In the genomic region with DNA sequence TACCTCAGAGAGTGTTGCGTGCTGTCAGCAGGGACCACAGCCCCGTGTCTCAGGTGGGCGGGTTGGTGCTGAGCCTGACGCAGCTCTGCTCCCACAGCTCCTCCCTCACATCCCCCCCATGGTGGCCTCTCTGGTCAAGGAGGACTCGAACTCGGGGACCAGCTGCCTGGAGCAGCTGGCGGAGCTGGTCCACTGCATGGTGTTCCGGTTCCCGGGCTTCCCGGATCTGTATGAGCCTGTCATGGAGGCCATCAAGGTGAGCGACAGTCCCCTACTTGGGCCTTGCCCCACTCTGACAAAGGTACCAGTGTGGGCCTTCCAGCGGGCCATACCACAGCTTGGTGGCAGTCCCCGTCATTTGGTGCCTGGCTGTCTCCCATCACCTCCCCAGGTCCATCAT, we compare ENCODE assay signal across 18 cellular contexts. TPM values are rescaled to one million over a fixed set of nuclear protein-coding genes. Genes with fewer than 3 reads are reported as not detected.
DNase-seq lines count a peak whose midpoint lies in the region; ATAC-seq and TF ChIP-seq lines count a peak whose summit lies in the region.
"Had no signal": no experiment of that assay in that cellular context is flagged by ENCODE, and none has a peak within 500 bp of the region (broad histone marks: within the 10 kb centered on the region; RNA-seq: fewer than 3 reads in every experiment).

No MANE protein-coding gene starts in this region.

- H3K9me3 ChIP-seq in DND-41 (ENCODE audit: insufficient read depth, low read length, severe bottlenecking) (no peaks in the 10 kb centered on the region), spleen (no peaks in the 10 kb centered on the region)
- H3K9me3 ChIP-seq: Peyer's patch had no signal

- H3K4me2 ChIP-seq in DND-41 (ENCODE audit: insufficient read depth, low read length), result no peak overlapping the region

- H3K4me1 ChIP-seq in DND-41 (ENCODE audit: insufficient read depth, low read length) (peaks cover 44% of the 10 kb centered on the region), spleen (peaks cover 0 to 28% (median 14%) of the 10 kb centered on the region in 6 donors)

- no peak for TF ChIP-seq POLR2A in spleen (IDR thresholded peaks at IDR 0.05)

- intact Hi-C loops in spleen (cut with DNase I; ENCODE audit: low total_unique reads), result no loop called here

- H3K79me2 ChIP-seq in DND-41 (ENCODE audit: insufficient read depth, low read length), result peaks cover 5% of the 10 kb centered on the region; the same call in 1 of the 2 replicates

- ATAC-seq in DND-41 (ENCODE audit: insufficient read depth, low read depth), result no peak
- ATAC-seq in effector memory CD8-positive, alpha-beta T cell (replicated peaks), result no peak
- no peak for ATAC-seq in GM18868 (IDR thresholded peaks at IDR 0.05; ENCODE audit: unreplicated experiment)
- ATAC-seq in GM18517 (IDR thresholded peaks at IDR 0.05; ENCODE audit: unreplicated experiment), result no peak
- ATAC-seq: K562 had no signal

- no peaks in the 10 kb centered on the region for H4K20me1 ChIP-seq in DND-41 (ENCODE audit: insufficient read depth, low read length)

- TF ChIP-seq CTCF in DND-41 (IDR thresholded peaks at IDR 0.05; ENCODE audit: borderline replicate concordance, extremely low read depth, low read length, poor library complexity, severe bottlenecking), result no peak
- TF ChIP-seq CTCF in spleen (IDR thresholded peaks at IDR 0.05 in 8 of 11, conservative IDR thresholded peaks at IDR 0.05 in 3 of 11), result no peak

- WGBS in spleen, 5 donors, result 90 to 98% (median 97%) methylated on average over 2 to 13 of the region's 13 CpGs

- no peaks in the 10 kb centered on the region for H3K27me3 Mint-ChIP-seq in activated T-cell treated with anti-CD3 and anti-CD28 coated beads, Interleukin-2, amount 50 U/mL, for 24 hours
- no peaks in the 10 kb centered on the region for H3K27me3 Mint-ChIP-seq in effector memory CD8-positive, alpha-beta T cell

- DNase-seq in activated T-cell treated with anti-CD3 and anti-CD28 coated beads, Interleukin-2, amount 50 U/mL, for 24 hours, result no peak
- no peak for DNase-seq in activated T-cell treated with anti-CD3 and anti-CD28 coated beads, Interleukin-2, amount 50 U/mL, for 1 hour
- DNase-seq in DND-41, result no peak
- DNase-seq in effector memory CD8-positive, alpha-beta T cell, result no peak
- DNase-seq in spleen, result peak; percentile 73
- no peak for DNase-seq in activated naive CD4-positive, alpha-beta T cell treated with Interleukin-2 at 50 U/mL for 16 hours
- DNase-seq: DMS79 treated with DMSO at 0.1 percent for 48 hours, GF-D8, HFFc6, NCI-H1048, NCI-H146, NCI-H2081 treated with DMSO at 0.1 percent for 48 hours, NCI-H524 had no signal

- H3K27me3 ChIP-seq in DND-41 (ENCODE audit: insufficient read depth, low read length, poor library complexity) (no peaks in the 10 kb centered on the region), spleen (replicated peaks in 1 of 7) (no peaks in the 10 kb centered on the region)
- H3K27me3 ChIP-seq: Peyer's patch had no signal

- H3K36me3 ChIP-seq in DND-41 (ENCODE audit: insufficient read depth, low read length) (peaks cover 45% of the 10 kb centered on the region), spleen (peaks cover 0 to 58% (median 9%) of the 10 kb centered on the region in 6 donors)

- H3K9ac ChIP-seq in DND-41 (ENCODE audit: low read depth, low read length), result no peak overlapping the region

- H3K27ac ChIP-seq in DND-41 (ENCODE audit: low read length) (peak overlapping the region; percentile 94; the same call in 1 of the 2 replicates), spleen (no peak overlapping the region)
- H3K27ac ChIP-seq: Peyer's patch had no signal

- peak overlapping the region; percentile 0 for H3K27ac Mint-ChIP-seq in activated T-cell treated with anti-CD3 and anti-CD28 coated beads, Interleukin-2, amount 50 U/mL, for 24 hours
- H3K27ac Mint-ChIP-seq in effector memory CD8-positive, alpha-beta T cell, result peak overlapping the region; percentile 93 to 95
- H3K27ac Mint-ChIP-seq: HFFc6 had no signal

- H3K36me3 Mint-ChIP-seq in activated T-cell treated with anti-CD3 and anti-CD28 coated beads, Interleukin-2, amount 50 U/mL, for 24 hours (ENCODE audit: low read depth), result peaks cover 33% of the 10 kb centered on the region
- peaks cover 10% of the 10 kb centered on the region for H3K36me3 Mint-ChIP-seq in effector memory CD8-positive, alpha-beta T cell (ENCODE audit: insufficient read depth)

- H3K9me3 Mint-ChIP-seq in activated T-cell treated with anti-CD3 and anti-CD28 coated beads, Interleukin-2, amount 50 U/mL, for 24 hours, result no peaks in the 10 kb centered on the region
- no peaks in the 10 kb centered on the region for H3K9me3 Mint-ChIP-seq in effector memory CD8-positive, alpha-beta T cell
- H3K9me3 Mint-ChIP-seq: HFFc6 had no signal

- H3K4me3 Mint-ChIP-seq in activated T-cell treated with anti-CD3 and anti-CD28 coated beads, Interleukin-2, amount 50 U/mL, for 24 hours, result no peak overlapping the region
- H3K4me3 Mint-ChIP-seq in effector memory CD8-positive, alpha-beta T cell, result no peak overlapping the region
- H3K4me3 Mint-ChIP-seq: CD14-positive monocyte, HFFc6 had no signal

- H3K4me3 ChIP-seq in DND-41 (ENCODE audit: low read depth in 1 of 2, low read length in 2 of 2), result no peak overlapping the region
- no peak overlapping the region for H3K4me3 ChIP-seq in spleen
- H3K4me3 ChIP-seq: K562, Peyer's patch had no signal

- no peak overlapping the region for H2AFZ ChIP-seq in DND-41 (ENCODE audit: low read depth, low read length)

- H3K4me1 Mint-ChIP-seq in activated T-cell treated with anti-CD3 and anti-CD28 coated beads, Interleukin-2, amount 50 U/mL, for 24 hours (ENCODE audit: low read depth), result peaks cover 42% of the 10 kb centered on the region
- H3K4me1 Mint-ChIP-seq in effector memory CD8-positive, alpha-beta T cell (ENCODE audit: low read depth in 2 of 2), result peaks cover 24 to 29% of the 10 kb centered on the region in 2 donors

RNA-seq across cellular contexts. Expression of a gene that starts 11.8 kb away (rescaled TPM):
- 1 to 10 TPM; 5.6 to 9.5 (median 6.5) TPM for total RNA-seq in spleen
- 1 to 10 TPM; 1.6 to 6.5 (median 1.6) TPM for polyA plus RNA-seq in spleen

RNA-seq across cellular contexts. Expression of a gene that starts 12.1 kb away (rescaled TPM):
- 10 to 100 TPM in 2 of 7 donors, 1 to 10 TPM in 5; 6.0 to 13.6 (median 7.2) TPM for total RNA-seq in spleen
- 1 to 10 TPM; 1.2 to 3.4 (median 1.4) TPM for polyA plus RNA-seq in spleen
